In genomic region chr16:23031508-23032098, GRCh38 we compare ENCODE assay signal across 27 cellular contexts.
DNase-seq lines count a peak whose midpoint lies in the region; ATAC-seq lines count a peak whose summit lies in the region.
"Had no signal": no experiment of that assay in that cellular context is flagged by ENCODE, and none has a peak within 500 bp of the region (broad histone marks: within the 10 kb centered on the region; RNA-seq: fewer than 3 reads in every experiment).

No MANE protein-coding gene starts in this region.

- H3K27me3 ChIP-seq in NT2/D1 (ENCODE audit: insufficient read depth, insufficient read length) (no peaks in the 10 kb centered on the region), mesendoderm (ENCODE audit: insufficient read depth, low read length, poor library complexity) (no peaks in the 10 kb centered on the region)
- H3K27me3 ChIP-seq: SJCRH30 had no signal

- H3K9me3 ChIP-seq in NT2/D1 (ENCODE audit: insufficient read depth, low read length): peaks cover 14% of the 10 kb centered on the region; the same call in 1 of the 2 replicates
- H3K9me3 ChIP-seq: SJCRH30 had no signal

- no peak overlapping the region for H3K23ac ChIP-seq in mesendoderm (ENCODE audit: low read length)

- no peak overlapping the region for H2AK5ac ChIP-seq in mesendoderm (ENCODE audit: low read length)

- peaks cover 11% of the 10 kb centered on the region for H3K9me3 Mint-ChIP-seq in activated CD4-positive, alpha-beta T cell treated with anti-CD3 and anti-CD28 coated beads, Interleukin-2, amount 10 ng/mL, durations not matched to agents 7 days and 5 days

- no peaks in the 10 kb centered on the region for H3K79me2 ChIP-seq in mesendoderm (ENCODE audit: control insufficient read depth, insufficient read depth, low read length)

- H3K4me1 ChIP-seq in NT2/D1 (ENCODE audit: insufficient read depth, insufficient read length) (no peaks in the 10 kb centered on the region), mesendoderm (ENCODE audit: control insufficient read depth, low read depth, low read length) (no peaks in the 10 kb centered on the region)
- H3K4me1 ChIP-seq: SJCRH30 had no signal

- no peak overlapping the region for H3K56ac ChIP-seq in mesendoderm (ENCODE audit: low read length)

- no peak overlapping the region for H4K5ac ChIP-seq in mesendoderm (ENCODE audit: low read length)

- no peak overlapping the region for H3K18ac ChIP-seq in mesendoderm (ENCODE audit: low read length)

- no peaks in the 10 kb centered on the region for H3K79me1 ChIP-seq in mesendoderm (ENCODE audit: low read length)

- no peak overlapping the region for H3K4me3 Mint-ChIP-seq in activated CD4-positive, alpha-beta T cell treated with anti-CD3 and anti-CD28 coated beads, Interleukin-2, amount 10 ng/mL, durations not matched to agents 7 days and 5 days
- H3K4me3 Mint-ChIP-seq: B cell; CD8-positive, alpha-beta memory T cell had no signal

- no peak for ATAC-seq in HG03039 (IDR thresholded peaks at IDR 0.05; ENCODE audit: unreplicated experiment)
- ATAC-seq: HepG2, PC-3, Right ventricle myocardium inferior had no signal

- H3K4me1 Mint-ChIP-seq in activated CD4-positive, alpha-beta T cell treated with anti-CD3 and anti-CD28 coated beads, Interleukin-2, amount 10 ng/mL, durations not matched to agents 7 days and 5 days: no peaks in the 10 kb centered on the region
- H3K4me1 Mint-ChIP-seq: CD8-positive, alpha-beta memory T cell had no signal

- no peak overlapping the region for H4K8ac ChIP-seq in mesendoderm (ENCODE audit: low read depth, low read length)

- no peak overlapping the region for H3K27ac Mint-ChIP-seq in activated CD4-positive, alpha-beta T cell treated with anti-CD3 and anti-CD28 coated beads, Interleukin-2, amount 10 ng/mL, durations not matched to agents 7 days and 5 days
- H3K27ac Mint-ChIP-seq: B cell; CD8-positive, alpha-beta memory T cell had no signal

- H3K9ac ChIP-seq in NT2/D1 (ENCODE audit: insufficient read length, low read depth) (peak overlapping the region; percentile 71), mesendoderm (ENCODE audit: low read length) (no peak overlapping the region)

- no peak overlapping the region for H2BK5ac ChIP-seq in mesendoderm (ENCODE audit: low read length)

- H2BK15ac ChIP-seq in mesendoderm (replicated peaks; ENCODE audit: low read depth): no peak overlapping the region

- H3K4me3 ChIP-seq in NT2/D1 (ENCODE audit: insufficient read length, low read depth) (peak overlapping the region; percentile 19), mesendoderm (ENCODE audit: low read length) (no peak overlapping the region)
- H3K4me3 ChIP-seq: SJCRH30 had no signal

- CTCF ChIA-PET in activated CD4-positive, alpha-beta T cell treated with anti-CD3 and anti-CD28 coated beads, Interleukin-2, amount 10 ng/mL, durations not matched to agents 7 days and 5 days (lab: Charles Lee): no interaction called here

- no peak overlapping the region for H3K4me2 ChIP-seq in mesendoderm (ENCODE audit: low read length)

- no peaks in the 10 kb centered on the region for H3K36me3 Mint-ChIP-seq in activated CD4-positive, alpha-beta T cell treated with anti-CD3 and anti-CD28 coated beads, Interleukin-2, amount 10 ng/mL, durations not matched to agents 7 days and 5 days (ENCODE audit: low read depth)

- H3K27me3 Mint-ChIP-seq in activated CD4-positive, alpha-beta T cell treated with anti-CD3 and anti-CD28 coated beads, Interleukin-2, amount 10 ng/mL, durations not matched to agents 7 days and 5 days: peaks cover 2% of the 10 kb centered on the region

- POLR2A ChIA-PET in activated CD4-positive, alpha-beta T cell treated with anti-CD3 and anti-CD28 coated beads, Interleukin-2, amount 10 ng/mL, durations not matched to agents 7 days and 5 days (lab: Charles Lee): no interaction called here

- H3K27ac ChIP-seq in mesendoderm (ENCODE audit: low read depth, low read length): no peak overlapping the region
- H3K27ac ChIP-seq: 22Rv1, C4-2B, SJCRH30 had no signal

- no CpG with 5 or more reads among the region's 6 CpGs for WGBS in mesendoderm (ENCODE audit: extremely low coverage, insufficient coverage, low lambda C conversion rate)

- H3K36me3 ChIP-seq in NT2/D1 (ENCODE audit: insufficient read depth, insufficient read length, low read length): no peaks in the 10 kb centered on the region
- H3K36me3 ChIP-seq in mesendoderm (ENCODE audit: control insufficient read depth, insufficient read depth, low read length): no peaks in the 10 kb centered on the region
- H3K36me3 ChIP-seq: SJCRH30 had no signal

- H3K4ac ChIP-seq in mesendoderm (ENCODE audit: low read depth, low read length): no peak overlapping the region

- H2BK120ac ChIP-seq in mesendoderm (ENCODE audit: low read depth, low read length): no peak overlapping the region

- DNase-seq in ELF-1 (ENCODE audit: low read depth, low spot score) (peak; percentile 5), NT2/D1 (ENCODE audit: low read depth, low spot score) (peak; percentile 65), iPS DF 4.7 (ENCODE audit: extremely low read depth, low spot score) (peak; percentile 7), mesendoderm (peak; percentile 22)
- DNase-seq in activated CD4-positive, alpha-beta T cell treated with anti-CD3 and anti-CD28 coated beads, Interleukin-2, amount 10 ng/mL, durations not matched to agents 7 days and 5 days: no peak
- no peak for DNase-seq in stimulated activated CD4-positive, alpha-beta T cell treated with anti-CD3 and anti-CD28 coated beads, Interleukin-1b, Interleukin-23, amount 100 ng/mL, for 48 hours
- DNase-seq in activated CD4-positive, alpha-beta T cell treated with anti-CD3 and anti-CD28 coated beads, Interleukin-2, amount 50 U/mL, for 48 hours: no peak
- DNase-seq: CD8-positive, alpha-beta memory T cell; DMS 273 treated with DMSO at 0.1 percent for 48 hours; DMS79; EL; HCEC 1CT; Kasumi-1; NCI-H1092 treated with DMSO at 0.1 percent for 48 hours; NCI-H146; NCI-H1930; NCI-H2107; NCI-H524; NCI-H748 treated with DMSO at 0.1 percent for 48 hours; PC-3; SJCRH30 had no signal

Comparison
In these comparisons a context has a peak if more than half of its experiments do, and no peak if none do; other contexts are left out.
1. DNase-seq: peak in ELF-1 (single experiment), NT2/D1 (single experiment), iPS DF 4.7 (single experiment) and mesendoderm (single experiment); none in activated CD4-positive, alpha-beta T cell treated with anti-CD3 and anti-CD28 coated beads, Interleukin-2, amount 10 ng/mL, durations not matched to agents 7 days and 5 days (single experiment), stimulated activated CD4-positive, alpha-beta T cell treated with anti-CD3 and anti-CD28 coated beads, Interleukin-1b, Interleukin-23, amount 100 ng/mL, for 48 hours (single experiment) and activated CD4-positive, alpha-beta T cell treated with anti-CD3 and anti-CD28 coated beads, Interleukin-2, amount 50 U/mL, for 48 hours (0 of 2).